In genomic region chr3:10813425-10813824, GRCh38 we compare ENCODE assay signal across 8 cellular contexts. TPM values are rescaled to one million over a fixed set of nuclear protein-coding genes. Genes with fewer than 3 reads are reported as not detected.
"Had no signal": no experiment of that assay in that cellular context is flagged by ENCODE, and none has a peak within 500 bp of the region (broad histone marks: within the 10 kb centered on the region; RNA-seq: fewer than 3 reads in every experiment).

No MANE protein-coding gene starts in this region.

- H3K4me2 ChIP-seq: GM23338 had no signal

- H2AFZ ChIP-seq: GM23338 had no signal

- DNase-seq: H9, HCEC 1CT, IMR-90, KG1 had no signal

- H3K27ac ChIP-seq: HL-60 had no signal

- H3K4me3 ChIP-seq: GM23338, K562 had no signal

- ATAC-seq: GM23338, K562 had no signal

RNA-seq across cellular contexts. Expression of gene SLC6A11, which starts 2.6 kb away (rescaled TPM):
- total RNA-seq: HT1080, IMR-90, K562 had no signal
